ENCODE assay signal across 8 cellular contexts in the genomic region with DNA sequence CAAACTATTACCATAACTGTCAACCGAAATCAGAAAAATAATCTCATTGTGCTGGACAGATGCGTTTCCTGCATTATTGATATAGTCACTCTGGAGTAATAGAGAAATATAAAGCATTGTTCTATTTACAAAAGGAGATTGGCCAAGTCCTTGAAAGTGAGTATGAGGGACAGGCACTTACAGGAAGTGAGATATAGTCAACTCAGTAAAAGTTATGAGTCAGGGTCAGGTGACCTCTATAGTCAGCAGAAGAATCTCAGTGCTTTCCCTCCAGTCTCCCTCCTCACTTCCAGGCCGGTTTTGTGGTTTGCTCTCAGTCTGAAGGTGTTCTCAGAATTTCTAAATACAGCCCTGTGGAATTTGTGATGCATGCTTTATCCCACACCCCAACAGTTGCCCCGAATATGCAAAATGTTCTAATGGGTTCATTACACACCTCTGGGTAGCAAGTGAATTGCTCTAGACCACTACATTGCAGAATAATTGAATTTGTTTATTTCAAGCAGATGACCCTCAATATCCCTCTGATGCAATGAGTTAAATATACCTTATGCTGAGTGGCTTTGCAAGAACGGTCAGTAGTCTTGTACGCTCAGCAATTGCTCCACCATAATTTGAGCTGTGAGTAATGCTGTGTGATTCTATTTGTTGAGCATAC.
DNase-seq lines count a peak whose midpoint lies in the region; ATAC-seq and TF ChIP-seq lines count a peak whose summit lies in the region.

No MANE protein-coding gene starts in this region.

- TF ChIP-seq CTCF in Panc1 (IDR thresholded peaks at IDR 0.05), result no peak

- peaks cover 8% of the 10 kb centered on the region for H3K9me3 ChIP-seq in Panc1 (ENCODE audit: control insufficient read depth, insufficient read depth, low read depth, low read length)

- peak; percentile 87 for ATAC-seq in Panc1

- H3K4me3 ChIP-seq in Panc1 (ENCODE audit: low read depth in 2 of 2, low read length in 2 of 2), result no peak overlapping the region

- no peaks in the 10 kb centered on the region for H3K36me3 ChIP-seq in Panc1 (ENCODE audit: control insufficient read depth, insufficient read depth, low read length)

- H3K27ac ChIP-seq in Panc1 (ENCODE audit: low read length), result peak overlapping the region; percentile 40; the same call in 1 of the 2 replicates

- BruUV-seq in Panc1 (replicated peaks; lab: Mats Ljungman, UMichigan), result no TSS peak

- in situ Hi-C loops in Panc1 (cut with HindIII; ENCODE audit: low pct_unique_long_range_greater_than_20kb, low sequenced_read_pairs), result no loop called here

- POLR2A ChIA-PET in Panc1 (lab: Charles Lee), result no interaction called here

- no peaks in the 10 kb centered on the region for H3K27me3 ChIP-seq in Panc1 (ENCODE audit: control insufficient read depth, insufficient read depth, low read length)

- H3K4me1 ChIP-seq in Panc1 (ENCODE audit: control insufficient read depth, insufficient read depth, low read length), result peaks cover 3% of the 10 kb centered on the region

- intact Hi-C loops in Panc1 (cut with micrococcal nuclease; ENCODE audit: unreplicated experiment), result no loop called here

- CTCF ChIA-PET in Panc1 (lab: Charles Lee), result no interaction called here

- DNase-seq in Daoy (ENCODE audit: low read depth) (peak; percentile 82), HCEC 1CT (peak; percentile 95), Panc1 (ENCODE audit: low read depth, low spot score) (peak; percentile 60), hepatic stellate cell (ENCODE audit: low spot score) (peak; percentile 17), SW 1271 (lab: John Stamatoyannopoulos, UW) (no peak), activated T-cell treated with anti-CD3 and anti-CD28 coated beads for 4 hours (no peak), NCI-H345 treated with DMSO at 0.1 percent for 48 hours (lab: John Stamatoyannopoulos, UW; ENCODE audit: unreplicated experiment) (no peak), NCI-H1930 (lab: John Stamatoyannopoulos, UW) (no peak)

Comparison
In these comparisons a context has a peak if more than half of its experiments do, and no peak if none do; other contexts are left out.
1. DNase-seq: peak in Daoy (single experiment), HCEC 1CT (single experiment), Panc1 (single experiment) and hepatic stellate cell (single experiment); none in SW 1271 (0 of 2), activated T-cell treated with anti-CD3 and anti-CD28 coated beads for 4 hours (single experiment), NCI-H345 treated with DMSO at 0.1 percent for 48 hours (single experiment) and NCI-H1930 (0 of 2).